In the genomic region with DNA sequence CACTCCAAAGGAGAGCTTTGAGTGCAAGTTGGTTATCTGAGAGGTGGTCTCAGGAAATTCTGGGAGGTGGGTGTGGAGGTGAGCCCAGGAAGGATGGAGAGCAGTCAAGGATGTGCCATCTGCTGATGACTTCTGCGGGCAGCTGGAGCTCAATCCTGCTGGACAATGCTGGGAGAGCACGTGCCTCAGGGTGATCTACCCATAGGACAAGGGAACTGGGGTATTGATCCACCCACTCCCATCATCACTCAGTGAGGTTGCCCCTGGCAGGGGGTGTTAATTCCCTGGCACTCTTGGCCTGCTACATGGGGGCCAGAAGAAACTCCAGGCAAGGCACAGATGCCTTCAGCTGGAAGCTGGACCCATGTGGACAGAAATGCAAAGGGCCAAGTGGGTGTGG, we compare ENCODE assay signal across 12 cellular contexts. TPM values are rescaled to one million over a fixed set of nuclear protein-coding genes. Genes with fewer than 3 reads are reported as not detected.
A peak's percentile ranks its signal among the peaks of the same experiment; 100 is the strongest.
DNase-seq lines count a peak whose midpoint lies in the region; ATAC-seq and TF ChIP-seq lines count a peak whose summit lies in the region.
"Had no signal": no experiment of that assay in that cellular context is flagged by ENCODE, and none has a peak within 500 bp of the region (broad histone marks: within the 10 kb centered on the region; RNA-seq: fewer than 3 reads in every experiment).

No MANE protein-coding gene starts in this region.

- TF ChIP-seq CTCF in HEK293 (tag by site-specific recombination; IDR thresholded peaks at IDR 0.05): no peak
- no peak for TF ChIP-seq CTCF in psoas muscle (IDR thresholded peaks at IDR 0.05)
- no peak for TF ChIP-seq CTCF in Calu3 (IDR thresholded peaks at IDR 0.05; ENCODE audit: unreplicated experiment)

- peaks cover 16% of the 10 kb centered on the region for H3K36me3 Mint-ChIP-seq in Calu3 (ENCODE audit: insufficient read depth, unreplicated experiment)

- no peaks in the 10 kb centered on the region for H3K36me3 ChIP-seq in BLaER1 treated with 17β-estradiol and CSF1 and Interleukin-3, amounts not matched to agents 10 nM and 100 nM
- H3K36me3 ChIP-seq in HEK293 (ENCODE audit: control insufficient read depth in 2 of 2, insufficient read depth in 1 of 2, low read length in 2 of 2): no peaks in the 10 kb centered on the region
- no peaks in the 10 kb centered on the region for H3K36me3 ChIP-seq in effector memory CD4-positive, alpha-beta T cell (ENCODE audit: control insufficient read depth, insufficient read depth, low read length)
- H3K36me3 ChIP-seq in psoas muscle (ENCODE audit: insufficient read depth in 1 of 2, low read depth in 1 of 2): no peaks in the 10 kb centered on the region

- DNase-seq in effector memory CD4-positive, alpha-beta T cell: no peak
- DNase-seq in psoas muscle: no peak
- DNase-seq in SIG-M5 treated with dmso at 0.1 percent for 504 hours (lab: John Stamatoyannopoulos, UW; ENCODE audit: unreplicated experiment): no peak
- DNase-seq in amygdala (lab: John Stamatoyannopoulos, UW): no peak
- no peak for DNase-seq in Calu3
- DNase-seq in RKO (ENCODE audit: low spot score): no peak
- DNase-seq: NCI-H2227 treated with DMSO at 0.1 percent for 48 hours, occipital lobe had no signal

- peaks cover 3% of the 10 kb centered on the region for H3K9me3 Mint-ChIP-seq in Calu3 (ENCODE audit: low read depth, unreplicated experiment)

- peaks cover 11 to 28% (median 20%) of the 10 kb centered on the region in 11 experiments; a peak in 20 of 22 replicates for H3K9me3 ChIP-seq in BLaER1 treated with 17β-estradiol and CSF1 and Interleukin-3, amounts not matched to agents 10 nM and 100 nM (replicated peaks in 1 of 11)
- no peaks in the 10 kb centered on the region for H3K9me3 ChIP-seq in HEK293 (ENCODE audit: control insufficient read depth, insufficient read depth, low read depth, low read length)
- no peaks in the 10 kb centered on the region for H3K9me3 ChIP-seq in effector memory CD4-positive, alpha-beta T cell (ENCODE audit: control insufficient read depth, low read length)
- H3K9me3 ChIP-seq in psoas muscle: peaks cover 6% of the 10 kb centered on the region

- H3K27ac Mint-ChIP-seq in Calu3 (ENCODE audit: unreplicated experiment): no peak overlapping the region

- no peaks in the 10 kb centered on the region for H3K27me3 Mint-ChIP-seq in Calu3 (ENCODE audit: unreplicated experiment)

- peak overlapping the region in 10 of 11 experiments; percentile 56 to 96 (median 91); a peak in 20 of 22 replicates for H3K27ac ChIP-seq in BLaER1 treated with 17β-estradiol and CSF1 and Interleukin-3, amounts not matched to agents 10 nM and 100 nM
- H3K27ac ChIP-seq in HEK293 (ENCODE audit: extremely low read depth, low read depth, low read length): no peak overlapping the region
- H3K27ac ChIP-seq in effector memory CD4-positive, alpha-beta T cell (ENCODE audit: insufficient read depth, low read length, poor library complexity, severe bottlenecking): peak overlapping the region; percentile 78
- peak overlapping the region; percentile 71 for H3K27ac ChIP-seq in psoas muscle

- WGBS in psoas muscle, 3 donors: 70 to 75% (median 72%) methylated on average over 2 of the region's 2 CpGs

- H3K4me2 ChIP-seq in BLaER1 treated with 17β-estradiol and CSF1 and Interleukin-3, amounts not matched to agents 10 nM and 100 nM: peak overlapping the region; percentile 75 to 92 (median 85)

- no peaks in the 10 kb centered on the region for H3K27me3 ChIP-seq in BLaER1 treated with 17β-estradiol and CSF1 and Interleukin-3, amounts not matched to agents 10 nM and 100 nM
- no peaks in the 10 kb centered on the region for H3K27me3 ChIP-seq in effector memory CD4-positive, alpha-beta T cell (replicated peaks; ENCODE audit: control insufficient read depth, insufficient read depth, low read length, poor library complexity, severe bottlenecking)
- H3K27me3 ChIP-seq in psoas muscle (ENCODE audit: insufficient read depth in 3 of 3, low read length in 2 of 3): peaks cover 0 to 9% (median 2%) of the 10 kb centered on the region in 3 donors

- CTCF ChIA-PET in HEK293 (lab: Yijun Ruan, JAX) (interaction anchor here (0.6 kb wide), 1 partner anchor 162 kb away, joined by 5 read pairs; no protein-coding TSS in a partner anchor), Calu3 (lab: Charles Lee) (no interaction called here)

- H3K4me1 Mint-ChIP-seq in Calu3 (ENCODE audit: low read depth, unreplicated experiment): peaks cover 8% of the 10 kb centered on the region

- H3K4me1 ChIP-seq in BLaER1 treated with 17β-estradiol and CSF1 and Interleukin-3, amounts not matched to agents 10 nM and 100 nM: peaks cover 25 to 53% (median 43%) of the 10 kb centered on the region in 10 experiments
- H3K4me1 ChIP-seq in HEK293 (ENCODE audit: control insufficient read depth, insufficient read depth, low read length) (no peaks in the 10 kb centered on the region), psoas muscle (peaks cover 6% of the 10 kb centered on the region)
- peaks cover 15% of the 10 kb centered on the region for H3K4me1 ChIP-seq in effector memory CD4-positive, alpha-beta T cell (ENCODE audit: control insufficient read depth, insufficient read depth, low read length, poor library complexity, severe bottlenecking)

- peak overlapping the region in 9 of 11 experiments; percentile 54 to 82 (median 77); a peak in 17 of 22 replicates for H3K9ac ChIP-seq in BLaER1 treated with 17β-estradiol and CSF1 and Interleukin-3, amounts not matched to agents 10 nM and 100 nM

- no peak overlapping the region for H3K4me3 ChIP-seq in BLaER1 treated with 17β-estradiol and CSF1 and Interleukin-3, amounts not matched to agents 10 nM and 100 nM
- H3K4me3 ChIP-seq in HEK293 (ENCODE audit: low read depth, low read length) (no peak overlapping the region), psoas muscle (no peak overlapping the region)
- peak overlapping the region; percentile 12 for H3K4me3 ChIP-seq in effector memory CD4-positive, alpha-beta T cell (ENCODE audit: insufficient read depth, low read depth, low read length, poor library complexity, severe bottlenecking)

- H4K20me1 ChIP-seq in BLaER1 treated with 17β-estradiol and CSF1 and Interleukin-3, amounts not matched to agents 10 nM and 100 nM: no peaks in the 10 kb centered on the region

- POLR2A ChIA-PET in HEK293 (lab: Yijun Ruan, JAX): no interaction called here

- intact Hi-C loops in psoas muscle (cut with DNase I) (no loop called here), Calu3 (cut with micrococcal nuclease; ENCODE audit: unreplicated experiment) (no loop called here)

- no TSS peak for BruUV-seq in Calu3 (replicated peaks; lab: Mats Ljungman, UMichigan)

- no peak overlapping the region for H3K4me3 Mint-ChIP-seq in Calu3 (ENCODE audit: low read depth, unreplicated experiment)

- ATAC-seq in psoas muscle: no peak
- ATAC-seq: HCT116 had no signal

TF ChIP-seq in HEK293, 187 proteins besides CTCF, POLR2A, EP300 and RAD21 (continues in another document):
- no peak for TF ChIP-seq ZNF560 (tag by site-specific recombination; IDR thresholded peaks at IDR 0.05; ENCODE audit: borderline replicate concordance)
- no peak for TF ChIP-seq ZNF561 (tag by site-specific recombination; IDR thresholded peaks at IDR 0.05; ENCODE audit: borderline replicate concordance)
- TF ChIP-seq, protein P1, sequence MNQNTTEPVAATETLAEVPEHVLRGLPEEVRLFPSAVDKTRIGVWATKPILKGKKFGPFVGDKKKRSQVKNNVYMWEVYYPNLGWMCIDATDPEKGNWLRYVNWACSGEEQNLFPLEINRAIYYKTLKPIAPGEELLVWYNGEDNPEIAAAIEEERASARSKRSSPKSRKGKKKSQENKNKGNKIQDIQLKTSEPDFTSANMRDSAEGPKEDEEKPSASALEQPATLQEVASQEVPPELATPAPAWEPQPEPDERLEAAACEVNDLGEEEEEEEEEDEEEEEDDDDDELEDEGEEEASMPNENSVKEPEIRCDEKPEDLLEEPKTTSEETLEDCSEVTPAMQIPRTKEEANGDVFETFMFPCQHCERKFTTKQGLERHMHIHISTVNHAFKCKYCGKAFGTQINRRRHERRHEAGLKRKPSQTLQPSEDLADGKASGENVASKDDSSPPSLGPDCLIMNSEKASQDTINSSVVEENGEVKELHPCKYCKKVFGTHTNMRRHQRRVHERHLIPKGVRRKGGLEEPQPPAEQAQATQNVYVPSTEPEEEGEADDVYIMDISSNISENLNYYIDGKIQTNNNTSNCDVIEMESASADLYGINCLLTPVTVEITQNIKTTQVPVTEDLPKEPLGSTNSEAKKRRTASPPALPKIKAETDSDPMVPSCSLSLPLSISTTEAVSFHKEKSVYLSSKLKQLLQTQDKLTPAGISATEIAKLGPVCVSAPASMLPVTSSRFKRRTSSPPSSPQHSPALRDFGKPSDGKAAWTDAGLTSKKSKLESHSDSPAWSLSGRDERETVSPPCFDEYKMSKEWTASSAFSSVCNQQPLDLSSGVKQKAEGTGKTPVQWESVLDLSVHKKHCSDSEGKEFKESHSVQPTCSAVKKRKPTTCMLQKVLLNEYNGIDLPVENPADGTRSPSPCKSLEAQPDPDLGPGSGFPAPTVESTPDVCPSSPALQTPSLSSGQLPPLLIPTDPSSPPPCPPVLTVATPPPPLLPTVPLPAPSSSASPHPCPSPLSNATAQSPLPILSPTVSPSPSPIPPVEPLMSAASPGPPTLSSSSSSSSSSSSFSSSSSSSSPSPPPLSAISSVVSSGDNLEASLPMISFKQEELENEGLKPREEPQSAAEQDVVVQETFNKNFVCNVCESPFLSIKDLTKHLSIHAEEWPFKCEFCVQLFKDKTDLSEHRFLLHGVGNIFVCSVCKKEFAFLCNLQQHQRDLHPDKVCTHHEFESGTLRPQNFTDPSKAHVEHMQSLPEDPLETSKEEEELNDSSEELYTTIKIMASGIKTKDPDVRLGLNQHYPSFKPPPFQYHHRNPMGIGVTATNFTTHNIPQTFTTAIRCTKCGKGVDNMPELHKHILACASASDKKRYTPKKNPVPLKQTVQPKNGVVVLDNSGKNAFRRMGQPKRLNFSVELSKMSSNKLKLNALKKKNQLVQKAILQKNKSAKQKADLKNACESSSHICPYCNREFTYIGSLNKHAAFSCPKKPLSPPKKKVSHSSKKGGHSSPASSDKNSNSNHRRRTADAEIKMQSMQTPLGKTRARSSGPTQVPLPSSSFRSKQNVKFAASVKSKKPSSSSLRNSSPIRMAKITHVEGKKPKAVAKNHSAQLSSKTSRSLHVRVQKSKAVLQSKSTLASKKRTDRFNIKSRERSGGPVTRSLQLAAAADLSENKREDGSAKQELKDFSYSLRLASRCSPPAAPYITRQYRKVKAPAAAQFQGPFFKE (tag by site-specific recombination; IDR thresholded peaks at IDR 0.05; ENCODE audit: borderline replicate concordance): no peak
- no peak for TF ChIP-seq ZNF140 (tag by site-specific recombination; IDR thresholded peaks at IDR 0.05)
- peak; percentile 36; the same call in 1 of the 2 replicates for TF ChIP-seq ZNF37A (tag by site-specific recombination; IDR thresholded peaks at IDR 0.05)
- TF ChIP-seq ZNF221 (tag by site-specific recombination; IDR thresholded peaks at IDR 0.05; ENCODE audit: borderline replicate concordance): no peak

RNA-seq across cellular contexts. Expression of a gene that starts 7.1 kb away (rescaled TPM):
- total RNA-seq in psoas muscle: under 1 TPM in 2 of 4 donors, not detected in 2; 0.24 to 0.50 TPM
- polyA plus RNA-seq in psoas muscle: under 1 TPM; 0.07 to 0.20 (median 0.17) TPM
- total RNA-seq in Calu3 (2022): 2.9 and 12.5 TPM in 2 replicates
- total RNA-seq: LHCN-M2, occipital lobe had no signal
